23 cellular contexts compared by ENCODE assay signal in genomic region chrX:30665471-30665870, GRCh38.
"Had no signal": no experiment of that assay in that cellular context is flagged by ENCODE, and none has a peak within 500 bp of the region (broad histone marks: within the 10 kb centered on the region; RNA-seq: fewer than 3 reads in every experiment).

No MANE protein-coding gene starts in this region.

- FAIRE-seq: colon had no signal

- H3K4me2 ChIP-seq: hepatocyte had no signal

- H3K4me3 ChIP-seq: dorsolateral prefrontal cortex, gastroesophageal sphincter, heart left ventricle, hepatocyte, left ventricle myocardium inferior, lower lobe of right lung, right lobe of liver, stomach, thyroid gland, vagina had no signal

- H3K27me3 ChIP-seq: foreskin keratinocyte, gastroesophageal sphincter, hepatocyte, right lobe of liver, stomach, thyroid gland, vagina had no signal

- H3K4me1 ChIP-seq: foreskin keratinocyte, gastroesophageal sphincter, heart left ventricle, lower lobe of right lung, parathyroid adenoma, right lobe of liver, stomach, thyroid gland, vagina had no signal

- DNase-seq: dorsolateral prefrontal cortex; effector CD4-positive, alpha-beta T cell; foreskin keratinocyte; heart left ventricle; islet precursor cell; kidney glomerular epithelial cell; left colon; left ventricle myocardium inferior; lower lobe of right lung; natural killer cell; right lobe of liver; stimulated activated CD4-positive, alpha-beta T cell treated with anti-CD3 and anti-CD28 coated beads, Interleukin-2, amount 100 ng/mL, for 24 hours; stimulated activated CD4-positive, alpha-beta T cell treated with anti-CD3 and anti-CD28 coated beads, Interleukin-4, amount 100 ng/mL, for 24 hours; stimulated activated naive CD4-positive, alpha-beta T cell treated with Interleukin-2 at 50 U/mL for 16 hours; stomach; thyroid gland; trophoblast cell had no signal

- H3K36me3 ChIP-seq: gastroesophageal sphincter, left ventricle myocardium inferior, thyroid gland had no signal

- ATAC-seq: foreskin keratinocyte; gastroesophageal sphincter; heart left ventricle; left colon; lower lobe of right lung; natural killer cell; right lobe of liver; stimulated activated effector memory CD8-positive, alpha-beta T cell treated with anti-CD3 and anti-CD28 coated beads, Interleukin-12 subunit alpha, Interleukin-12 subunit beta, amount 100 ng/mL, for 72 hours had no signal

- H3K27ac ChIP-seq: dorsolateral prefrontal cortex, foreskin keratinocyte, gastroesophageal sphincter, heart left ventricle, hepatocyte, left ventricle myocardium inferior, lower lobe of right lung, parathyroid adenoma, right lobe of liver, stomach, thyroid gland, vagina had no signal

- H3K9me3 ChIP-seq: gastroesophageal sphincter, heart left ventricle, left ventricle myocardium inferior, lower lobe of right lung, right lobe of liver, stomach, thyroid gland, vagina had no signal
